8 cellular contexts compared by ENCODE assay signal in the genomic region with DNA sequence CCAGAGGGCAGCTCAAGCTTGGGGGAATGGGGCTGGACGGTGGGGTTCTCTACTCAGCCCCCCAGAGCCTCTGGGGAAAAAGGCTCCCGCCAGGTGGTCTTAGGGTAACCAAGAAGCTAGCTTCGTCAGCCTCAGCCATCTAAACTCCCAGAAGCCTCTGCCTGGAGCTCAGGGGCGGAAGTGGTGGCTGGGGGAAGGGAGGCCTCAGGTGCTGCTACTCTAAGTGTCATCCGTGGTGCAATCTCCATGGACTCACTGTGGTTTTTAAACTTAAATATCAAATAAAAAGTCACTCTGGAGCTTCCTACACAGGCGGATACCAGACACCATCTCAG. TPM values are rescaled to one million over a fixed set of nuclear protein-coding genes. Genes with fewer than 3 reads are reported as not detected.
A peak's percentile ranks its signal among the peaks of the same experiment; 100 is the strongest.
DNase-seq lines count a peak whose midpoint lies in the region; ATAC-seq and TF ChIP-seq lines count a peak whose summit lies in the region.

No MANE protein-coding gene starts in this region.

- no peak overlapping the region for H2AK5ac ChIP-seq in IMR-90 (ENCODE audit: low read depth, low read length)

- no peak overlapping the region for H4K5ac ChIP-seq in IMR-90 (ENCODE audit: low read depth, low read length)

- ATAC-seq in GM21390 (IDR thresholded peaks at IDR 0.05; ENCODE audit: unreplicated experiment) (peak; percentile 59), IMR-90 (ENCODE audit: low read depth) (no peak)

- H2BK20ac ChIP-seq in IMR-90 (ENCODE audit: low read depth, low read length): no peak overlapping the region

- H3K23ac ChIP-seq in IMR-90 (ENCODE audit: low read depth, low read length): no peak overlapping the region

- H2BK120ac ChIP-seq in IMR-90 (ENCODE audit: low read depth, low read length): no peak overlapping the region

- H3K9me1 ChIP-seq in IMR-90 (ENCODE audit: insufficient read depth, low read length): peaks cover 3% of the 10 kb centered on the region; the same call in 1 of the 2 replicates

- no peaks in the 10 kb centered on the region for H3K79me1 ChIP-seq in IMR-90 (ENCODE audit: low read depth in 1 of 2, low read length in 2 of 2)

- in situ Hi-C loops in IMR-90 (cut with MboI; ENCODE audit: low sequenced_read_pairs): no loop called here

- no peak overlapping the region for H3K4me2 ChIP-seq in IMR-90 (ENCODE audit: low read depth, low read length)

- dilution Hi-C loops in IMR-90 (cut with HindIII; ENCODE audit: low sequenced_read_pairs, unreplicated experiment): no loop called here

- no peak overlapping the region for H3K14ac ChIP-seq in IMR-90 (replicated peaks; ENCODE audit: low read depth, low read length)

- CTCF ChIA-PET in IMR-90 (lab: Yijun Ruan, JAX): no interaction called here

- H3K4me1 ChIP-seq in IMR-90 (ENCODE audit: control insufficient read depth, insufficient read depth, low read length): no peaks in the 10 kb centered on the region

- intact Hi-C loops in IMR-90 (cut with micrococcal nuclease): no loop called here

- no peak for TF ChIP-seq CTCF in IMR-90 (conservative IDR thresholded peaks at IDR 0.05; ENCODE audit: low read depth, low read length)

- no peak overlapping the region for H3K56ac ChIP-seq in IMR-90 (ENCODE audit: extremely low read depth, insufficient read depth, low read length)

- H2BK5ac ChIP-seq in IMR-90 (ENCODE audit: low read depth, low read length, poor library complexity, severe bottlenecking): no peak overlapping the region

- no peak overlapping the region for H2AK9ac ChIP-seq in IMR-90 (replicated peaks; ENCODE audit: low read depth, low read length, poor library complexity)

- no peak overlapping the region for H4K8ac ChIP-seq in IMR-90 (ENCODE audit: low read depth in 2 of 2, low read length in 2 of 2)

- 100% methylated on average over 1 of the region's 6 CpGs; no CpG with 5 or more reads in 1 of the 2 experiments for whole genome bisulfite sequencing in IMR-90 (ENCODE audit: extremely low coverage in 2 of 2, insufficient read length in 1 of 2), 2 experiments

- H3K36me3 ChIP-seq in IMR-90 (ENCODE audit: control insufficient read depth, insufficient read depth, low read length): no peaks in the 10 kb centered on the region

- no peak overlapping the region for H3K4ac ChIP-seq in IMR-90 (ENCODE audit: low read depth, low read length)

- no peak overlapping the region for H3K18ac ChIP-seq in IMR-90 (ENCODE audit: low read depth, low read length)

- H4K20me1 ChIP-seq in IMR-90 (ENCODE audit: insufficient read depth, low read length): no peaks in the 10 kb centered on the region

- H4K91ac ChIP-seq in IMR-90 (ENCODE audit: insufficient read depth, low read depth, low read length): no peak overlapping the region

- H3K27ac ChIP-seq in IMR-90 (ENCODE audit: insufficient read depth, low read length): no peak overlapping the region

- H3K27me3 ChIP-seq in IMR-90 (ENCODE audit: control insufficient read depth, insufficient read depth, low read length): no peaks in the 10 kb centered on the region

- BruUV-seq in IMR-90 (replicated peaks; lab: Mats Ljungman, UMichigan): no TSS peak

- POLR2A ChIA-PET in IMR-90 (lab: Charles Lee; ENCODE audit: unreplicated experiment): no interaction called here

- no peak for TF ChIP-seq RAD21 in IMR-90 (IDR thresholded peaks at IDR 0.05; ENCODE audit: low read length)

- H2AFZ ChIP-seq in IMR-90 (replicated peaks; ENCODE audit: low read length, poor library complexity): peak overlapping the region; percentile 83

- peaks cover 4% of the 10 kb centered on the region; the same call in 1 of the 2 replicates for H3K9me3 ChIP-seq in IMR-90 (ENCODE audit: control insufficient read depth, insufficient read depth, low read length)
- H3K9me3 ChIP-seq in iPS-18c (ENCODE audit: control insufficient read depth, insufficient read depth, low read length): peaks cover 4% of the 10 kb centered on the region

- DNase-seq in CD1c-positive myeloid dendritic cell (ENCODE audit: extremely low spot score) (peak; percentile 54), IMR-90 (no peak), DMS79 (lab: John Stamatoyannopoulos, UW) (no peak), NCI-H2171 (lab: John Stamatoyannopoulos, UW) (no peak)
- DNase-seq in activated CD8-positive, alpha-beta memory T cell treated with anti-CD3 and anti-CD28 coated beads, Interleukin-2, amount 50 U/mL, for 4 hours: peak; percentile 74
- peak; percentile 52 to 62 for DNase-seq in stimulated activated CD8-positive, alpha-beta memory T cell treated with anti-CD3 and anti-CD28 coated beads, Interleukin-7, amount 100 ng/mL, for 4 hours (ENCODE audit: low read depth in 2 of 2)

- no peak overlapping the region for H2BK15ac ChIP-seq in IMR-90 (ENCODE audit: low read depth, low read length)

- H3K4me3 ChIP-seq in IMR-90 (ENCODE audit: insufficient read depth, low read depth, low read length) (no peak overlapping the region), iPS-18c (ENCODE audit: insufficient read depth, low read depth, low read length) (peak overlapping the region; percentile 59; the same call in 1 of the 2 replicates)

- TF ChIP-seq POLR2A in IMR-90 (IDR thresholded peaks at IDR 0.05; ENCODE audit: low read depth, low read length): no peak

- H3K9ac ChIP-seq in IMR-90 (ENCODE audit: low read depth, low read length): no peak overlapping the region

TF ChIP-seq in IMR-90, 13 proteins besides CTCF, POLR2A, EP300 and RAD21:
- TF ChIP-seq RCOR1 (IDR thresholded peaks at IDR 0.05; ENCODE audit: insufficient replicate concordance, low read length) (no peak), MAZ (IDR thresholded peaks at IDR 0.05; ENCODE audit: borderline replicate concordance, low read depth, low read length) (no peak), BHLHE40 (IDR thresholded peaks at IDR 0.05; ENCODE audit: low read depth, low read length) (no peak), MXI1 (IDR thresholded peaks at IDR 0.05; ENCODE audit: borderline replicate concordance, low read depth, low read length) (no peak), NFE2L2 (IDR thresholded peaks at IDR 0.05; ENCODE audit: low read depth, low read length) (no peak), FOS (IDR thresholded peaks at IDR 0.05; ENCODE audit: low read depth, low read length) (no peak), MAFK (IDR thresholded peaks at IDR 0.05; ENCODE audit: low read depth, low read length) (no peak), RFX5 (IDR thresholded peaks at IDR 0.05; ENCODE audit: low read depth, low read length) (no peak), CEBPB (IDR thresholded peaks at IDR 0.05; ENCODE audit: low read depth, low read length) (no peak), CHD1 (IDR thresholded peaks at IDR 0.05; ENCODE audit: low read depth, low read length) (no peak)
- TF ChIP-seq, protein P1, sequence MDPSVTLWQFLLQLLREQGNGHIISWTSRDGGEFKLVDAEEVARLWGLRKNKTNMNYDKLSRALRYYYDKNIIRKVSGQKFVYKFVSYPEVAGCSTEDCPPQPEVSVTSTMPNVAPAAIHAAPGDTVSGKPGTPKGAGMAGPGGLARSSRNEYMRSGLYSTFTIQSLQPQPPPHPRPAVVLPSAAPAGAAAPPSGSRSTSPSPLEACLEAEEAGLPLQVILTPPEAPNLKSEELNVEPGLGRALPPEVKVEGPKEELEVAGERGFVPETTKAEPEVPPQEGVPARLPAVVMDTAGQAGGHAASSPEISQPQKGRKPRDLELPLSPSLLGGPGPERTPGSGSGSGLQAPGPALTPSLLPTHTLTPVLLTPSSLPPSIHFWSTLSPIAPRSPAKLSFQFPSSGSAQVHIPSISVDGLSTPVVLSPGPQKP (IDR thresholded peaks at IDR 0.05; ENCODE audit: borderline replicate concordance, low read depth, low read length): no peak
- TF ChIP-seq, protein P2, sequence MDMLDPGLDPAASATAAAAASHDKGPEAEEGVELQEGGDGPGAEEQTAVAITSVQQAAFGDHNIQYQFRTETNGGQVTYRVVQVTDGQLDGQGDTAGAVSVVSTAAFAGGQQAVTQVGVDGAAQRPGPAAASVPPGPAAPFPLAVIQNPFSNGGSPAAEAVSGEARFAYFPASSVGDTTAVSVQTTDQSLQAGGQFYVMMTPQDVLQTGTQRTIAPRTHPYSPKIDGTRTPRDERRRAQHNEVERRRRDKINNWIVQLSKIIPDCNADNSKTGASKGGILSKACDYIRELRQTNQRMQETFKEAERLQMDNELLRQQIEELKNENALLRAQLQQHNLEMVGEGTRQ (IDR thresholded peaks at IDR 0.05; ENCODE audit: low read depth, low read length): no peak

RNA-seq across cellular contexts. Expression of a gene that starts 0.7 kb away (rescaled TPM):
- 1.4 and 3.0 TPM in 2 replicates for total RNA-seq in IMR-90 (2012; rRNA removed)
- 0.47 and 0.72 TPM in 2 replicates for polyA plus RNA-seq in IMR-90 (2012; rRNA removed)
- 0.25 and 0.32 TPM in 2 replicates for polyA plus RNA-seq in IMR-90 (2012; cell fraction: cytosol; rRNA removed)
- polyA plus RNA-seq in IMR-90 (2012; cell fraction: nucleus; rRNA removed; ENCODE audit: low replicate concordance): 0.51 and 0.87 TPM in 2 replicates

RNA-seq across cellular contexts. Expression of a gene that starts 54.2 kb away (rescaled TPM):
- total RNA-seq in IMR-90 (2012; rRNA removed): 18.8 and 48.6 TPM in 2 replicates
- 23.9 and 29.4 TPM in 2 replicates for polyA plus RNA-seq in IMR-90 (2012; rRNA removed)
- 1.5 and 4.1 TPM in 2 replicates for polyA plus RNA-seq in IMR-90 (2012; cell fraction: cytosol; rRNA removed)
- polyA plus RNA-seq in IMR-90 (2012; cell fraction: nucleus; rRNA removed; ENCODE audit: low replicate concordance): 3.0 and 23.3 TPM in 2 replicates

Comparison
In these comparisons a context has a peak if more than half of its experiments do, and no peak if none do; other contexts are left out.
1. DNase-seq: peak in CD1c-positive myeloid dendritic cell (single experiment), activated CD8-positive, alpha-beta memory T cell treated with anti-CD3 and anti-CD28 coated beads, Interleukin-2, amount 50 U/mL, for 4 hours (single experiment) and stimulated activated CD8-positive, alpha-beta memory T cell treated with anti-CD3 and anti-CD28 coated beads, Interleukin-7, amount 100 ng/mL, for 4 hours (2 of 2); none in IMR-90 (single experiment), DMS79 (single experiment) and NCI-H2171 (single experiment).